15 cellular contexts compared by ENCODE assay signal in the genomic region with DNA sequence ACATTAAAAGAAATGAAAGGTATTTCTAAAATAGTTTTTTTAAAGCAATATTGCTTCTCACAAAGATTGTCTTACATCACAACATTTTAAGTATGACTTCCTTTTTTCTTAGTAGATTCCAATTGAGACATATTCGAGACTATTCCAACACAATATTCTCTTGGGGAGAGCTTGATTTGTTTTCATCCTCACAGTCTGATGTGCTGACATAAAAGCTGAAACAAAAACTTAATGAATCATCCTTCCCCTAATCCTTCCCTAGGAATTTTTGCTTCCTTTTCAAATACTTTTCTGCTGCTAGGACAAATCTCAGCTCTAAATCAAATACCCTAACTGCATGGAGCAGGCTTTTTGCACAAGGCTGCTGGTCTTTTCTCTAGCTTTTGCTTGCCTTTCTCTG.
DNase-seq lines count a peak whose midpoint lies in the region; TF ChIP-seq lines count a peak whose summit lies in the region.
"Had no signal": no experiment of that assay in that cellular context is flagged by ENCODE, and none has a peak within 500 bp of the region (broad histone marks: within the 10 kb centered on the region; RNA-seq: fewer than 3 reads in every experiment).

No MANE protein-coding gene starts in this region.

- TF ChIP-seq CTCF in NB4 (IDR thresholded peaks at IDR 0.05; ENCODE audit: low read depth, low read length) (no peak), epithelial cell of esophagus (IDR thresholded peaks at IDR 0.05; ENCODE audit: insufficient read depth, low read depth, low read length, missing control alignments) (no peak)

- TF ChIP-seq POLR2A in NB4 (IDR thresholded peaks at IDR 0.05; ENCODE audit: extremely low read depth, insufficient read length): no peak

- H3K4me3 ChIP-seq in NB4 (ENCODE audit: low read depth, low read length) (no peak overlapping the region), epithelial cell of esophagus (ENCODE audit: low read length) (no peak overlapping the region)
- H3K4me3 ChIP-seq: adrenal gland, mucosa of descending colon had no signal

- DNase-seq in EH (ENCODE audit: low read depth) (peak; percentile 84), NB4 (ENCODE audit: low read depth) (peak; percentile 19), epithelial cell of esophagus (ENCODE audit: low read depth) (peak; percentile 50), non-pigmented ciliary epithelial cell (ENCODE audit: low read depth) (peak; percentile 35), NCI-H1092 (lab: John Stamatoyannopoulos, UW) (no peak), ureter (ENCODE audit: low spot score) (no peak), NCI-H748 treated with DMSO at 0.1 percent for 48 hours (lab: John Stamatoyannopoulos, UW) (no peak), NCI-H146 (lab: John Stamatoyannopoulos, UW) (no peak)
- DNase-seq: activated CD8-positive, alpha-beta memory T cell treated with anti-CD3 and anti-CD28 coated beads, Interleukin-2, amount 50 U/mL, for 4 hours; adrenal gland; Calu3; effector memory CD8-positive, alpha-beta T cell; mucosa of descending colon; NCI-H1092 treated with DMSO at 0.1 percent for 48 hours; NCI-H446 had no signal

Comparison
In these comparisons a context has a peak if more than half of its experiments do, and no peak if none do; other contexts are left out.
1. DNase-seq: peak in EH (single experiment), NB4 (single experiment), epithelial cell of esophagus (single experiment) and non-pigmented ciliary epithelial cell (single experiment); none in NCI-H1092 (single experiment), ureter (single experiment), NCI-H748 treated with DMSO at 0.1 percent for 48 hours (single experiment) and NCI-H146 (single experiment).